Comparison of ENCODE assay signal across 17 cellular contexts in the genomic region with DNA sequence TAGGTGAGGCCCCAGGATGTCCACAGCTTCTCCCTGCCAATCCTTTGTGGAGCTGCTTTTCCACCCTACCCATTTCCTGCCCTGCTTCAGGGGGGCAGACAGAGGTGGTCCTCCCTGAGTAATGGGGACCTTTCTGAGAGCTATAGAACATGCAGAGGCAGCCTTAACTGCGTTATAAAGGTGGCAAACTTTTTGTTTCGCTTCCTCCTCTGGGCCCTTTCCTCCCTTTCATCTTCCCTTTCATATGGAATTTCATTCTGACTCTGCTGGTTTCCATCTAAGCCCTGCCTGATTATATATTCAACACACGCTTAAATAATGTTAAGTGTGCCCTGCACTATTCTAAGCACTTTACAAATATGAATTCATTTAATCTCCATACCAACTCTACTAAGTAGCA.
DNase-seq lines count a peak whose midpoint lies in the region; ATAC-seq and TF ChIP-seq lines count a peak whose summit lies in the region.
"Had no signal": no experiment of that assay in that cellular context is flagged by ENCODE, and none has a peak within 500 bp of the region (broad histone marks: within the 10 kb centered on the region; RNA-seq: fewer than 3 reads in every experiment).

No MANE protein-coding gene starts in this region.

- no peaks in the 10 kb centered on the region for H3K9me3 ChIP-seq in esophagus muscularis mucosa
- H3K9me3 ChIP-seq in effector memory CD4-positive, alpha-beta T cell (ENCODE audit: control insufficient read depth, low read length), result no peaks in the 10 kb centered on the region

- no peaks in the 10 kb centered on the region for H3K36me3 ChIP-seq in esophagus muscularis mucosa
- H3K36me3 ChIP-seq in effector memory CD4-positive, alpha-beta T cell (ENCODE audit: control insufficient read depth, insufficient read depth, low read length), result no peaks in the 10 kb centered on the region

- DNase-seq in NCI-H510A (lab: John Stamatoyannopoulos, UW), result no peak
- DNase-seq in CD1c-positive myeloid dendritic cell (ENCODE audit: extremely low spot score), result no peak
- DNase-seq in esophagus muscularis mucosa (ENCODE audit: extremely low spot score), result no peak
- no peak for DNase-seq in effector memory CD4-positive, alpha-beta T cell
- DNase-seq: activated CD4-positive, CD25-positive, alpha-beta regulatory T cell; EL; foreskin melanocyte; left ventricle myocardium superior; NCI-H226; small intestine; T-helper 2 cell had no signal

- no peaks in the 10 kb centered on the region for H3K4me1 ChIP-seq in esophagus muscularis mucosa
- H3K4me1 ChIP-seq in effector memory CD4-positive, alpha-beta T cell (ENCODE audit: control insufficient read depth, insufficient read depth, low read length, poor library complexity, severe bottlenecking), result no peaks in the 10 kb centered on the region
- H3K4me1 ChIP-seq: parathyroid adenoma had no signal

- no peak for TF ChIP-seq EP300 in esophagus muscularis mucosa (IDR thresholded peaks at IDR 0.05)

- H3K27ac ChIP-seq in esophagus muscularis mucosa (replicated peaks in 1 of 4), result no peak overlapping the region
- H3K27ac ChIP-seq in effector memory CD4-positive, alpha-beta T cell (ENCODE audit: insufficient read depth, low read length, poor library complexity, severe bottlenecking), result no peak overlapping the region
- H3K27ac ChIP-seq: parathyroid adenoma had no signal

- ATAC-seq in GM18498 (IDR thresholded peaks at IDR 0.05; ENCODE audit: unreplicated experiment), result peak; percentile 50
- peak; percentile 71 for ATAC-seq in GM19463 (IDR thresholded peaks at IDR 0.05; ENCODE audit: unreplicated experiment)
- peak; percentile 71 for ATAC-seq in HG02642 (IDR thresholded peaks at IDR 0.05; ENCODE audit: poor library complexity, unreplicated experiment)
- ATAC-seq in HG03575 (IDR thresholded peaks at IDR 0.05; ENCODE audit: extremely low read depth, insufficient number of reproducible peaks, low FRiP score, unreplicated experiment), result peak; percentile 68
- ATAC-seq: left ventricle myocardium superior; stimulated activated effector memory CD8-positive, alpha-beta T cell treated with anti-CD3 and anti-CD28 coated beads, Interleukin-12 subunit alpha, Interleukin-12 subunit beta, amount 100 ng/mL, for 72 hours had no signal

- WGBS in esophagus muscularis mucosa, result 83% methylated on average over 3 of the region's 3 CpGs

- TF ChIP-seq POLR2A in esophagus muscularis mucosa (IDR thresholded peaks at IDR 0.05; ENCODE audit: low read depth), result no peak

- TF ChIP-seq CTCF in esophagus muscularis mucosa (IDR thresholded peaks at IDR 0.05), result no peak

- H3K27me3 ChIP-seq in esophagus muscularis mucosa, result peaks cover 0 to 32% (median 0%) of the 10 kb centered on the region in 4 donors
- peaks cover 3% of the 10 kb centered on the region for H3K27me3 ChIP-seq in effector memory CD4-positive, alpha-beta T cell (replicated peaks; ENCODE audit: control insufficient read depth, insufficient read depth, low read length, poor library complexity, severe bottlenecking)

- intact Hi-C loops in esophagus muscularis mucosa (cut with DNase I), result no loop called here

- no peak overlapping the region for H3K4me3 ChIP-seq in esophagus muscularis mucosa
- H3K4me3 ChIP-seq in effector memory CD4-positive, alpha-beta T cell (ENCODE audit: insufficient read depth, low read depth, low read length, poor library complexity, severe bottlenecking), result no peak overlapping the region
